ENCODE assay signal across 18 cellular contexts in genomic region chr5:78650562-78650930, GRCh38. TPM values are rescaled to one million over a fixed set of nuclear protein-coding genes. Genes with fewer than 3 reads are reported as not detected.
DNase-seq lines count a peak whose midpoint lies in the region; ATAC-seq and TF ChIP-seq lines count a peak whose summit lies in the region.
"Had no signal": no experiment of that assay in that cellular context is flagged by ENCODE, and none has a peak within 500 bp of the region (broad histone marks: within the 10 kb centered on the region; RNA-seq: fewer than 3 reads in every experiment).

No MANE protein-coding gene starts in this region.

- TF ChIP-seq POLR2A in testis (IDR thresholded peaks at IDR 0.05) = no peak

- H4K5ac ChIP-seq in mesendoderm (ENCODE audit: low read length) = no peak overlapping the region

- no peaks in the 10 kb centered on the region for H3K27me3 ChIP-seq in SK-N-SH (ENCODE audit: insufficient read depth)
- H3K27me3 ChIP-seq in SU-DHL-6 (ENCODE audit: low read length) = no peaks in the 10 kb centered on the region
- H3K27me3 ChIP-seq in mesendoderm (ENCODE audit: insufficient read depth, low read length, poor library complexity) = no peaks in the 10 kb centered on the region
- no peaks in the 10 kb centered on the region for H3K27me3 ChIP-seq in testis

- no peak overlapping the region for H3K4me2 ChIP-seq in SK-N-SH
- H3K4me2 ChIP-seq in SU-DHL-6 (ENCODE audit: low read depth, low read length, poor library complexity, severe bottlenecking) = no peak overlapping the region
- H3K4me2 ChIP-seq in mesendoderm (ENCODE audit: low read length) = no peak overlapping the region

- no peak overlapping the region for H3K27ac Mint-ChIP-seq in type B pancreatic cell

- H3K9me3 ChIP-seq in SK-N-SH (no peaks in the 10 kb centered on the region), SU-DHL-6 (ENCODE audit: insufficient read depth, low read length) (no peaks in the 10 kb centered on the region), testis (no peaks in the 10 kb centered on the region)

- H3K9me2 ChIP-seq in SK-N-SH (no peaks in the 10 kb centered on the region), SU-DHL-6 (replicated peaks; ENCODE audit: insufficient read depth, low read length) (no peaks in the 10 kb centered on the region)

- no peak overlapping the region for H3K56ac ChIP-seq in mesendoderm (ENCODE audit: low read length)

- peak overlapping the region; percentile 55 for H2AK5ac ChIP-seq in mesendoderm (ENCODE audit: low read length)

- no peak overlapping the region for H3K4ac ChIP-seq in mesendoderm (ENCODE audit: low read depth, low read length)

- CTCF ChIA-PET in SK-N-SH (lab: Yijun Ruan, JAX) = interaction anchor here (0.9 to 2.1 kb wide), 2 partner anchors 9 to 264 kb away, joined by 3 to 6 read pairs; no protein-coding TSS in a partner anchor

- peaks cover 7% of the 10 kb centered on the region for H3K79me1 ChIP-seq in mesendoderm (ENCODE audit: low read length)

- no peak overlapping the region for H4K8ac ChIP-seq in mesendoderm (ENCODE audit: low read depth, low read length)

- peaks cover 7 to 20% of the 10 kb centered on the region in 2 experiments for H3K4me1 ChIP-seq in SK-N-SH (ENCODE audit: control insufficient read depth in 1 of 2, insufficient read depth in 2 of 2, low read depth in 1 of 2, low read length in 1 of 2)
- H3K4me1 ChIP-seq in mesendoderm (ENCODE audit: control insufficient read depth, low read depth, low read length) = peaks cover 8% of the 10 kb centered on the region
- H3K4me1 ChIP-seq in testis = peaks cover 40% of the 10 kb centered on the region

- POLR2A ChIA-PET in SK-N-SH (lab: Yijun Ruan, JAX) = interaction anchor here (1.5 kb wide), 1 partner anchor 159 kb away, joined by 3 read pairs; no protein-coding TSS in a partner anchor

- peaks cover 11% of the 10 kb centered on the region for H3F3A ChIP-seq in SK-N-SH (replicated peaks; ENCODE audit: insufficient read depth)
- peaks cover 34% of the 10 kb centered on the region for H3F3A ChIP-seq in SU-DHL-6 (ENCODE audit: insufficient read depth)

- no peak overlapping the region for H2BK15ac ChIP-seq in mesendoderm (replicated peaks; ENCODE audit: low read depth)

- H3K79me2 ChIP-seq in SK-N-SH (ENCODE audit: insufficient read depth) (peaks cover 26% of the 10 kb centered on the region), SU-DHL-6 (ENCODE audit: insufficient read depth, low read length) (peaks cover 32% of the 10 kb centered on the region), mesendoderm (ENCODE audit: control insufficient read depth, insufficient read depth, low read length) (peaks cover 10% of the 10 kb centered on the region)

- H3K23ac ChIP-seq in mesendoderm (ENCODE audit: low read length) = no peak overlapping the region

- H3K4me1 Mint-ChIP-seq in type B pancreatic cell (ENCODE audit: unreplicated experiment) = peaks cover 29% of the 10 kb centered on the region

- H3K9me3 Mint-ChIP-seq in type B pancreatic cell = no peaks in the 10 kb centered on the region

- no peak overlapping the region for H3K4me3 ChIP-seq in SK-N-SH (ENCODE audit: low read depth in 2 of 2, low read length in 1 of 2)
- H3K4me3 ChIP-seq in SU-DHL-6 (ENCODE audit: insufficient read depth, low read length, poor library complexity, severe bottlenecking) = no peak overlapping the region
- H3K4me3 ChIP-seq in mesendoderm (ENCODE audit: low read length) = no peak overlapping the region
- no peak overlapping the region for H3K4me3 ChIP-seq in testis
- H3K4me3 ChIP-seq: GM12878 had no signal

- H3K36me3 Mint-ChIP-seq in type B pancreatic cell = peaks cover 4% of the 10 kb centered on the region

- H3K9ac ChIP-seq in SK-N-SH (peak overlapping the region; percentile 9; the same call in 1 of the 2 replicates), SU-DHL-6 (ENCODE audit: low read length) (no peak overlapping the region), mesendoderm (ENCODE audit: low read length) (no peak overlapping the region)

- H2BK120ac ChIP-seq in mesendoderm (ENCODE audit: low read depth, low read length) = no peak overlapping the region

- H3K27ac ChIP-seq in SK-N-SH (ENCODE audit: low read depth in 2 of 2, low read length in 1 of 2) (peak overlapping the region in 1 of 2 experiments; percentile 92; a peak in 2 of 4 replicates), SU-DHL-6 (ENCODE audit: low read depth, low read length) (peak overlapping the region; percentile 42), mesendoderm (ENCODE audit: low read depth, low read length) (no peak overlapping the region), testis (peak overlapping the region; percentile 96 to 98)
- H3K27ac ChIP-seq: 22Rv1, C4-2B had no signal

- TF ChIP-seq CTCF in SK-N-SH (IDR thresholded peaks at IDR 0.05) = no peak
- TF ChIP-seq CTCF in SU-DHL-6 (IDR thresholded peaks at IDR 0.05; ENCODE audit: insufficient read depth, low read length, poor library complexity, severe bottlenecking) = no peak
- no peak for TF ChIP-seq CTCF in testis (IDR thresholded peaks at IDR 0.05)
- TF ChIP-seq CTCF in type B pancreatic cell (conservative IDR thresholded peaks at IDR 0.05) = no peak

- no peaks in the 10 kb centered on the region for H4K20me1 ChIP-seq in SK-N-SH (ENCODE audit: insufficient read depth)
- no peaks in the 10 kb centered on the region for H4K20me1 ChIP-seq in SU-DHL-6 (ENCODE audit: low read depth, low read length)

- intact Hi-C loops in testis (cut with DNase I; ENCODE audit: low total_unique reads) = no loop called here

- no peak for ATAC-seq in SK-N-SH treated with all-trans-retinoic acid at 6 μM for 48 hours
- ATAC-seq: GM12878 had no signal

- no peak for TF ChIP-seq EP300 in SK-N-SH (IDR thresholded peaks at IDR 0.05; ENCODE audit: borderline replicate concordance in 1 of 2, low read depth in 1 of 2, low read length in 1 of 2)

- no peaks in the 10 kb centered on the region for H3K27me3 Mint-ChIP-seq in type B pancreatic cell

- H2BK5ac ChIP-seq in mesendoderm (ENCODE audit: low read length) = no peak overlapping the region

- DNase-seq in SK-N-SH (no peak), mesendoderm (no peak), testis (no peak), A172 (ENCODE audit: low spot score) (no peak), type B pancreatic cell (ENCODE audit: extremely low spot score, unreplicated experiment) (no peak), NCI-H82 treated with DMSO at 0.1 percent for 48 hours (lab: John Stamatoyannopoulos, UW; ENCODE audit: unreplicated experiment) (no peak)
- DNase-seq: KBM-7, NCI-H1092 treated with DMSO at 0.1 percent for 48 hours, NCI-H1694 treated with DMSO at 0.1 percent for 48 hours, NCI-H446 treated with DMSO at 0.1 percent for 48 hours, NCI-H82, SHP77 treated with DMSO at 0.1 percent for 48 hours, SW 1271 had no signal

- no peak for TF ChIP-seq RAD21 in SK-N-SH (IDR thresholded peaks at IDR 0.05; ENCODE audit: low read length)

- H2AFZ ChIP-seq in SK-N-SH (ENCODE audit: low read depth) (no peak overlapping the region), SU-DHL-6 (ENCODE audit: low read depth, low read length, severe bottlenecking) (no peak overlapping the region)

- H3K18ac ChIP-seq in mesendoderm (ENCODE audit: low read length) = no peak overlapping the region

- peaks cover 5% of the 10 kb centered on the region in 2 experiments for H3K36me3 ChIP-seq in SK-N-SH (replicated peaks in 1 of 2; ENCODE audit: control insufficient read depth in 1 of 2, insufficient read depth in 2 of 2, low read length in 1 of 2)
- H3K36me3 ChIP-seq in SU-DHL-6 (ENCODE audit: low read length) = peaks cover 3% of the 10 kb centered on the region; the same call in 1 of the 2 replicates
- H3K36me3 ChIP-seq in mesendoderm (ENCODE audit: control insufficient read depth, insufficient read depth, low read length) = no peaks in the 10 kb centered on the region
- no peaks in the 10 kb centered on the region for H3K36me3 ChIP-seq in testis (ENCODE audit: low read depth, missing control alignments)

- H3K4me3 Mint-ChIP-seq in type B pancreatic cell = no peak overlapping the region

TF ChIP-seq in SK-N-SH, 30 proteins besides CTCF, POLR2A, EP300 and RAD21 (continues in another document):
- TF ChIP-seq SIN3A (IDR thresholded peaks at IDR 0.05; ENCODE audit: borderline replicate concordance, low read depth, low read length) (no peak), MXI1 (IDR thresholded peaks at IDR 0.05; ENCODE audit: low read depth, low read length) (no peak)

TF ChIP-seq in SK-N-SH treated with all-trans-retinoic acid at 6 μM for 48 hours, 23 proteins besides CTCF, POLR2A, EP300 and RAD21:
- TF ChIP-seq ZFP30 (CRISPR knock-in tag; IDR thresholded peaks at IDR 0.05) (no peak), OSR1 (CRISPR knock-in tag; IDR thresholded peaks at IDR 0.05) (no peak), GLIS3 (CRISPR knock-in tag; IDR thresholded peaks at IDR 0.05) (no peak), ZC3H10 (CRISPR knock-in tag; IDR thresholded peaks at IDR 0.05) (no peak)

RNA-seq across cellular contexts. Expression of gene LHFPL2, which starts 2.0 kb away (rescaled TPM):
- polyA plus RNA-seq in SK-N-SH (2012; rRNA removed) (8.6 and 10.4 TPM in 2 replicates), testis (ENCODE audit: insufficient read depth, low read depth, low replicate concordance) (24.8 TPM)
- 10.1 and 10.4 TPM in 2 replicates for polyA plus RNA-seq in SK-N-SH (2012; cell fraction: cytosol; rRNA removed)
- polyA plus RNA-seq in SK-N-SH (2012; cell fraction: nucleus; rRNA removed) = 8.4 and 14.2 TPM in 2 replicates
- 14.7 TPM for polyA plus RNA-seq in mesendoderm (2013, experiment 1 of 2)
- polyA plus RNA-seq in mesendoderm (2013, experiment 2 of 2) = 15.2 TPM
- total RNA-seq in testis (10 to 100 TPM; 42.8 to 48.6 TPM), type B pancreatic cell (ENCODE audit: low replicate concordance) (17.9 and 35.3 TPM in 2 replicates)
- total RNA-seq in A172 (2014; rRNA removed; shearing (Covaris generic)) = 42.3 and 48.8 TPM in 2 replicates
